In genomic region chr18:35432565-35433001, GRCh38 we compare ENCODE assay signal across 26 cellular contexts. TPM values are rescaled to one million over a fixed set of nuclear protein-coding genes. Genes with fewer than 3 reads are reported as not detected.
DNase-seq lines count a peak whose midpoint lies in the region; ATAC-seq and TF ChIP-seq lines count a peak whose summit lies in the region.
"Had no signal": no experiment of that assay in that cellular context is flagged by ENCODE, and none has a peak within 500 bp of the region (broad histone marks: within the 10 kb centered on the region; RNA-seq: fewer than 3 reads in every experiment).

No MANE protein-coding gene starts in this region.

- no peak overlapping the region for H4K91ac ChIP-seq in mesenchymal stem cell (ENCODE audit: low read length)

- H3K4ac ChIP-seq in mesenchymal stem cell (ENCODE audit: low read depth in 1 of 2, low read length in 2 of 2), result no peak overlapping the region

- H3K18ac ChIP-seq in mesenchymal stem cell (ENCODE audit: low read depth in 1 of 2, low read length in 2 of 2), result no peak overlapping the region

- H3K4me3 Mint-ChIP-seq in chondrocyte (ENCODE audit: unreplicated experiment), result no peak overlapping the region
- H3K4me3 Mint-ChIP-seq: activated CD4-positive, alpha-beta T cell treated with anti-CD3 and anti-CD28 coated beads, Interleukin-2, amount 10 ng/mL, durations not matched to agents 7 days and 5 days; CD8-positive, alpha-beta memory T cell had no signal

- no peak overlapping the region for H3K14ac ChIP-seq in mesenchymal stem cell (ENCODE audit: low read length in 2 of 2)

- WGBS in mesenchymal stem cell, result 80% methylated on average over 1 of the region's 1 CpG
- 40 to 45% methylated on average over 1 of the region's 1 CpG for WGBS in esophagus squamous epithelium, 2 donors

- H3K27me3 Mint-ChIP-seq in chondrocyte (ENCODE audit: low read depth), result no peaks in the 10 kb centered on the region

- no peak overlapping the region for H3K4me2 ChIP-seq in mesenchymal stem cell (ENCODE audit: low read length, poor library complexity, severe bottlenecking)
- H3K4me2 ChIP-seq: KMS-11 had no signal

- H3K27ac ChIP-seq in mesenchymal stem cell (ENCODE audit: low read length, poor library complexity, severe bottlenecking) (no peak overlapping the region), esophagus squamous epithelium (no peak overlapping the region)
- H3K27ac ChIP-seq: KMS-11, right lobe of liver, thyroid gland, WERI-Rb-1 had no signal

- H3K27ac Mint-ChIP-seq in chondrocyte (ENCODE audit: unreplicated experiment), result peak overlapping the region; percentile 58
- H3K27ac Mint-ChIP-seq: activated CD4-positive, alpha-beta T cell treated with anti-CD3 and anti-CD28 coated beads, Interleukin-2, amount 10 ng/mL, durations not matched to agents 7 days and 5 days; CD8-positive, alpha-beta memory T cell had no signal

- POLR2A ChIA-PET in AG04449 (lab: Yijun Ruan, JAX), result no interaction called here

- no peaks in the 10 kb centered on the region for H3K27me3 ChIP-seq in mesenchymal stem cell (ENCODE audit: control insufficient read depth in 1 of 2, insufficient read depth in 1 of 2, low read length in 2 of 2)
- no peaks in the 10 kb centered on the region for H3K27me3 ChIP-seq in esophagus squamous epithelium
- H3K27me3 ChIP-seq: dorsolateral prefrontal cortex, right lobe of liver, thyroid gland had no signal

- no peaks in the 10 kb centered on the region for H3K36me3 ChIP-seq in mesenchymal stem cell (ENCODE audit: control insufficient read depth in 1 of 2, insufficient read depth in 2 of 2, low read depth in 1 of 2, low read length in 2 of 2)
- no peaks in the 10 kb centered on the region for H3K36me3 ChIP-seq in esophagus squamous epithelium
- H3K36me3 ChIP-seq: right lobe of liver, thyroid gland, WERI-Rb-1 had no signal

- TF ChIP-seq POLR2A in esophagus squamous epithelium (IDR thresholded peaks at IDR 0.05), result no peak

- no peak overlapping the region for H2BK12ac ChIP-seq in mesenchymal stem cell (ENCODE audit: low read length in 2 of 2)

- H2BK15ac ChIP-seq in mesenchymal stem cell (ENCODE audit: low read depth, poor library complexity, severe bottlenecking), result no peak overlapping the region

- H3K9me3 ChIP-seq in mesenchymal stem cell (ENCODE audit: control insufficient read depth, low read length) (peaks cover 10% of the 10 kb centered on the region), esophagus squamous epithelium (no peaks in the 10 kb centered on the region)
- H3K9me3 ChIP-seq: right lobe of liver, thyroid gland had no signal

- peak; percentile 23 for DNase-seq in AG04449 (ENCODE audit: low read depth, low spot score)
- peak; percentile 36 for DNase-seq in EH (ENCODE audit: low read depth)
- no peak for DNase-seq in chondrocyte (ENCODE audit: low spot score)
- no peak for DNase-seq in mesenchymal stem cell
- DNase-seq in NCI-H526 treated with DMSO at 0.1 percent for 48 hours (lab: John Stamatoyannopoulos, UW), result no peak
- no peak for DNase-seq in NCI-H146 (lab: John Stamatoyannopoulos, UW)
- DNase-seq in esophagus squamous epithelium (lab: John Stamatoyannopoulos, UW), result no peak
- DNase-seq: activated CD4-positive, alpha-beta T cell treated with anti-CD3 and anti-CD28 coated beads, Interleukin-2, amount 10 ng/mL, durations not matched to agents 7 days and 5 days; activated naive CD4-positive, alpha-beta T cell treated with Interleukin-2 at 50 U/mL for 16 hours; activated T-cell treated with anti-CD3 and anti-CD28 coated beads, Interleukin-2, amount 50 U/mL, for 48 hours; AML-193; CD8-positive, alpha-beta memory T cell; central memory CD4-positive, alpha-beta T cell; dorsolateral prefrontal cortex; GOT3; NCI-H1694; NCI-H2171 treated with DMSO at 0.1 percent for 48 hours; NCI-H526; posterior cingulate gyrus; right lobe of liver; stimulated activated CD4-positive, alpha-beta T cell treated with anti-CD3 and anti-CD28 coated beads, Interleukin-15, amount 100 ng/mL, for 24 hours; stimulated activated naive CD8-positive, alpha-beta T cell treated with anti-CD3 and anti-CD28 coated beads, Interleukin-15, Interleukin-2, amounts not matched to agents 100 U/mL and 50 U/mL, for 24 hours; thyroid gland; WERI-Rb-1 had no signal

- H3K4me3 ChIP-seq in AG04449 (ENCODE audit: low read depth, low read length), result no peak overlapping the region
- no peak overlapping the region for H3K4me3 ChIP-seq in mesenchymal stem cell (ENCODE audit: insufficient read depth in 1 of 2, low read depth in 1 of 2, low read length in 2 of 2)
- no peak overlapping the region for H3K4me3 ChIP-seq in esophagus squamous epithelium
- H3K4me3 ChIP-seq: dorsolateral prefrontal cortex, right lobe of liver, thyroid gland had no signal

- peaks cover 40% of the 10 kb centered on the region for H3K4me1 Mint-ChIP-seq in chondrocyte (ENCODE audit: low read depth)
- H3K4me1 Mint-ChIP-seq: activated CD4-positive, alpha-beta T cell treated with anti-CD3 and anti-CD28 coated beads, Interleukin-2, amount 10 ng/mL, durations not matched to agents 7 days and 5 days; CD8-positive, alpha-beta memory T cell had no signal

- H3K79me1 ChIP-seq in mesenchymal stem cell (replicated peaks; ENCODE audit: low read length, poor library complexity, severe bottlenecking), result no peaks in the 10 kb centered on the region

- CTCF ChIA-PET in AG04449 (lab: Yijun Ruan, JAX), result no interaction called here

- H2AFZ ChIP-seq in mesenchymal stem cell (ENCODE audit: low read depth, low read length), result no peak overlapping the region

- no peak for TF ChIP-seq CTCF in AG04449 (IDR thresholded peaks at IDR 0.05; ENCODE audit: insufficient read depth, low read length, missing control alignments)
- no peak for TF ChIP-seq CTCF in chondrocyte (IDR thresholded peaks at IDR 0.05)
- TF ChIP-seq CTCF in esophagus squamous epithelium (IDR thresholded peaks at IDR 0.05), result no peak

- H3K36me3 Mint-ChIP-seq in chondrocyte (ENCODE audit: low read depth), result peaks cover 3% of the 10 kb centered on the region

- no peak overlapping the region for H2BK120ac ChIP-seq in mesenchymal stem cell (ENCODE audit: low read depth, low read length)

- ATAC-seq in GM21723 (IDR thresholded peaks at IDR 0.05; ENCODE audit: unreplicated experiment), result no peak
- ATAC-seq: right lobe of liver; stimulated activated naive CD8-positive, alpha-beta T cell treated with anti-CD3 and anti-CD28 coated beads, Interleukin-15, Interleukin-2, amounts not matched to agents 100 U/mL and 50 U/mL, for 24 hours had no signal

- H3K9me3 Mint-ChIP-seq in chondrocyte (ENCODE audit: low read depth), result peaks cover 16% of the 10 kb centered on the region

- intact Hi-C loops in esophagus squamous epithelium (cut with DNase I), result no loop called here

- H2AK5ac ChIP-seq in mesenchymal stem cell (ENCODE audit: low read length, severe bottlenecking), result no peak overlapping the region

- H3K9ac ChIP-seq in mesenchymal stem cell (ENCODE audit: low read length), result peak overlapping the region; percentile 60
- H3K9ac ChIP-seq: KMS-11 had no signal

- H3K4me1 ChIP-seq in mesenchymal stem cell (ENCODE audit: control insufficient read depth, insufficient read depth, low read depth, low read length), result no peaks in the 10 kb centered on the region
- H3K4me1 ChIP-seq in esophagus squamous epithelium, result no peaks in the 10 kb centered on the region
- H3K4me1 ChIP-seq: right lobe of liver, thyroid gland had no signal

- H2BK5ac ChIP-seq in mesenchymal stem cell (ENCODE audit: low read depth, low read length, poor library complexity, severe bottlenecking), result no peak overlapping the region

- H4K8ac ChIP-seq in mesenchymal stem cell (ENCODE audit: low read length), result no peak overlapping the region

- no peak overlapping the region for H3K23ac ChIP-seq in mesenchymal stem cell (ENCODE audit: low read length in 2 of 2)

RNA-seq across cellular contexts. Expression of gene ZNF396, which starts 55.4 kb away (rescaled TPM):
- 1.4 to 1.5 TPM (median 1.4 TPM) in 3 replicates for total RNA-seq in chondrocyte
- 1.1 TPM for polyA plus RNA-seq in mesenchymal stem cell (2013, experiment 1 of 2)
- polyA plus RNA-seq in mesenchymal stem cell (2013, experiment 2 of 2), result 1.2 TPM
- total RNA-seq in esophagus squamous epithelium, result 1 to 10 TPM in 2 of 4 donors, under 1 TPM in 2; 0.11 to 2.0 (median 0.95) TPM

Comparison
In these comparisons a context has a peak if more than half of its experiments do, and no peak if none do; other contexts are left out.
1. DNase-seq: peak in AG04449 (single experiment) and EH (single experiment); none in chondrocyte (single experiment), mesenchymal stem cell (single experiment), NCI-H526 treated with DMSO at 0.1 percent for 48 hours (single experiment), NCI-H146 (single experiment) and esophagus squamous epithelium (single experiment).